Comparison of ENCODE assay signal across 30 cellular contexts in genomic region chr11:111815489-111815888, GRCh38. TPM values are rescaled to one million over a fixed set of nuclear protein-coding genes. Genes with fewer than 3 reads are reported as not detected.
DNase-seq lines count a peak whose midpoint lies in the region; ATAC-seq and TF ChIP-seq lines count a peak whose summit lies in the region.
"Had no signal": no experiment of that assay in that cellular context is flagged by ENCODE, and none has a peak within 500 bp of the region (broad histone marks: within the 10 kb centered on the region; RNA-seq: fewer than 3 reads in every experiment).

No MANE protein-coding gene starts in this region.

- ATAC-seq in left cardiac atrium (no peak), GM19467 (IDR thresholded peaks at IDR 0.05; ENCODE audit: unreplicated experiment) (no peak), HG02981 (IDR thresholded peaks at IDR 0.05; ENCODE audit: unreplicated experiment) (no peak), GM21423 (IDR thresholded peaks at IDR 0.05; ENCODE audit: unreplicated experiment) (no peak)
- ATAC-seq: gastrocnemius medialis; K562; naive thymus-derived CD8-positive, alpha-beta T cell had no signal

- no peaks in the 10 kb centered on the region for H3K27me3 Mint-ChIP-seq in osteocyte (ENCODE audit: unreplicated experiment)
- H3K27me3 Mint-ChIP-seq: activated naive CD8-positive, alpha-beta T cell treated with anti-CD3 and anti-CD28 coated beads for 36 hours; CD8-positive, alpha-beta memory T cell; dendritic cell treated with granulocyte-macrophage colony-stimulating factor and Interleukin-4, amounts not matched to agents 40 ng/mL and 50 ng/mL, for 4 days; naive thymus-derived CD8-positive, alpha-beta T cell had no signal

- intact Hi-C loops in left cardiac atrium (cut with DNase I) = no loop called here

- H3K27me3 ChIP-seq in right atrium auricular region = no peaks in the 10 kb centered on the region
- H3K27me3 ChIP-seq: ascending aorta, esophagus squamous epithelium, gastrocnemius medialis, suprapubic skin had no signal

- H3K4me1 Mint-ChIP-seq in osteocyte (ENCODE audit: unreplicated experiment) = peaks cover 53% of the 10 kb centered on the region
- H3K4me1 Mint-ChIP-seq: activated naive CD8-positive, alpha-beta T cell treated with anti-CD3 and anti-CD28 coated beads for 36 hours; endodermal cell; naive thymus-derived CD8-positive, alpha-beta T cell had no signal

- TF ChIP-seq CTCF in right atrium auricular region (IDR thresholded peaks at IDR 0.05) (no peak), osteocyte (IDR thresholded peaks at IDR 0.05) (no peak)

- no peak overlapping the region for H3K4me3 Mint-ChIP-seq in osteocyte (ENCODE audit: unreplicated experiment)
- H3K4me3 Mint-ChIP-seq: activated naive CD8-positive, alpha-beta T cell treated with anti-CD3 and anti-CD28 coated beads for 36 hours; CD8-positive, alpha-beta memory T cell; dendritic cell treated with granulocyte-macrophage colony-stimulating factor and Interleukin-4, amounts not matched to agents 40 ng/mL and 50 ng/mL, for 4 days; endodermal cell; naive thymus-derived CD8-positive, alpha-beta T cell; T-helper 1 cell treated with Interleukin-12 subunit alpha and Interleukin-12 subunit beta and Interleukin-4 antibody, amounts not matched to agents 30 μg/mL and 1 μg/mL, for 36 hours had no signal

- DNase-seq in right atrium auricular region (ENCODE audit: low spot score) = no peak
- no peak for DNase-seq in left cardiac atrium
- DNase-seq in caudate nucleus (lab: John Stamatoyannopoulos, UW) = no peak
- no peak for DNase-seq in osteocyte (ENCODE audit: extremely low spot score, unreplicated experiment)
- DNase-seq in 8988T = no peak
- DNase-seq: activated CD4-positive, alpha-beta T cell treated with anti-CD3 and anti-CD28 coated beads for 1 hour; activated effector memory CD4-positive, alpha-beta T cell treated with anti-CD3 and anti-CD28 coated beads, Interleukin-2, amount 50 U/mL, for 16 hours; activated naive CD8-positive, alpha-beta T cell treated with anti-CD3 and anti-CD28 coated beads for 36 hours; AML-193; CD8-positive, alpha-beta memory T cell; central memory CD4-positive, alpha-beta T cell; endodermal cell; esophagus squamous epithelium; gastrocnemius medialis; MM.1S; naive thymus-derived CD8-positive, alpha-beta T cell; NCI-H1417 treated with DMSO at 0.1 percent for 48 hours; NCI-H2081 treated with DMSO at 0.1 percent for 48 hours; NCI-H446 treated with DMSO at 0.1 percent for 48 hours; nucleus accumbens; SK-N-SH; stimulated activated CD4-positive, alpha-beta T cell treated with anti-CD3 and anti-CD28 coated beads, Interleukin-4, amount 100 ng/mL, for 1 hour had no signal

- no peaks in the 10 kb centered on the region for H3K9me3 Mint-ChIP-seq in osteocyte (ENCODE audit: unreplicated experiment)
- H3K9me3 Mint-ChIP-seq: activated naive CD8-positive, alpha-beta T cell treated with anti-CD3 and anti-CD28 coated beads for 36 hours; CD8-positive, alpha-beta memory T cell; dendritic cell treated with granulocyte-macrophage colony-stimulating factor and Interleukin-4, amounts not matched to agents 40 ng/mL and 50 ng/mL, for 4 days; endodermal cell; naive thymus-derived CD8-positive, alpha-beta T cell; T-helper 1 cell treated with Interleukin-12 subunit alpha and Interleukin-12 subunit beta and Interleukin-4 antibody, amounts not matched to agents 30 μg/mL and 1 μg/mL, for 36 hours had no signal

- peak overlapping the region; percentile 36 to 44 for H3K27ac ChIP-seq in right atrium auricular region
- H3K27ac ChIP-seq in caudate nucleus (ENCODE audit: low read depth, low read length) = peak overlapping the region; percentile 24
- H3K27ac ChIP-seq: suprapubic skin had no signal

- H3K9me3 ChIP-seq in right atrium auricular region = no peaks in the 10 kb centered on the region
- H3K9me3 ChIP-seq: ascending aorta, esophagus squamous epithelium, gastrocnemius medialis, SK-N-SH, suprapubic skin had no signal

- peaks cover 13% of the 10 kb centered on the region for H3K36me3 Mint-ChIP-seq in osteocyte (ENCODE audit: unreplicated experiment)

- H3K36me3 ChIP-seq in right atrium auricular region = no peaks in the 10 kb centered on the region
- H3K36me3 ChIP-seq: gastrocnemius medialis had no signal

- H3K4me1 ChIP-seq in right atrium auricular region = peaks cover 0 to 22% of the 10 kb centered on the region in 2 donors
- H3K4me1 ChIP-seq: ascending aorta had no signal

- H3K27ac Mint-ChIP-seq in osteocyte (ENCODE audit: unreplicated experiment) = peak overlapping the region; percentile 86
- H3K27ac Mint-ChIP-seq: activated naive CD8-positive, alpha-beta T cell treated with anti-CD3 and anti-CD28 coated beads for 36 hours; dendritic cell treated with granulocyte-macrophage colony-stimulating factor and Interleukin-4, amounts not matched to agents 40 ng/mL and 50 ng/mL, for 4 days; endodermal cell; T-helper 1 cell treated with Interleukin-12 subunit alpha and Interleukin-12 subunit beta and Interleukin-4 antibody, amounts not matched to agents 30 μg/mL and 1 μg/mL, for 36 hours had no signal

- no peak overlapping the region for H3K4me3 ChIP-seq in right atrium auricular region
- H3K4me3 ChIP-seq: ascending aorta, esophagus squamous epithelium, gastrocnemius medialis, K562, suprapubic skin had no signal

RNA-seq across cellular contexts. Expression of gene PPP2R1B, which starts 49.3 kb away (rescaled TPM):
- total RNA-seq in right atrium auricular region = 10 to 100 TPM in 1 of 2 donors, 1 to 10 TPM in 1; 6.5 to 13.2 TPM
- total RNA-seq in left cardiac atrium = 10 to 100 TPM; 30.3 to 37.2 TPM
- total RNA-seq in osteocyte = 25.2 and 26.0 TPM in 2 replicates

RNA-seq across cellular contexts. Expression of gene ALG9, which starts 55.9 kb away (rescaled TPM):
- total RNA-seq in right atrium auricular region (10 to 100 TPM; 22.2 to 32.4 TPM), left cardiac atrium (100 to 1,000 TPM in 1 of 2 donors, 10 to 100 TPM in 1; 31.5 to 116 TPM), osteocyte (34.1 and 41.7 TPM in 2 replicates)
